In the genomic region with DNA sequence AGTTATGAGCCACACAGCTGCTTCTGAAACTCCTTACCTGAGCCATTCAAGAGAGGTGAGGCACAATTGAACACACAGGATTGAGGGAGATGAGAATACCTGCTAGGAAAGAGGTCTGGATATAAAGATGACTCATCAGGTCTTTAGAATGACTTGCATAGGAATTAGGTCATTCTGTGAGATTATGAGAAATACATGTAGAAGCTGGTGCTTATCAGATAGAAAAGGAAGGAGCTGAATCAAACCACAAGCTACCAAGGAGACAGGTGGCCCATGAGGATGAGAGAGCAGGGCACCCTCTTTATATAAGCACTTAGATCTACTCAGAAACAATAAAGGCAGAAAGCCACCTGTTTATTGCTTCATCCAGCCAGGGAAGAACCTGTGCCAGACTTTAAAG, we compare ENCODE assay signal across 1 cellular context.
TF ChIP-seq lines count a peak whose summit lies in the region.

No MANE protein-coding gene starts in this region.

TF ChIP-seq in WTC11, 78 proteins besides CTCF, POLR2A, EP300 and RAD21 (continued from another document):
- TF ChIP-seq, protein P1, sequence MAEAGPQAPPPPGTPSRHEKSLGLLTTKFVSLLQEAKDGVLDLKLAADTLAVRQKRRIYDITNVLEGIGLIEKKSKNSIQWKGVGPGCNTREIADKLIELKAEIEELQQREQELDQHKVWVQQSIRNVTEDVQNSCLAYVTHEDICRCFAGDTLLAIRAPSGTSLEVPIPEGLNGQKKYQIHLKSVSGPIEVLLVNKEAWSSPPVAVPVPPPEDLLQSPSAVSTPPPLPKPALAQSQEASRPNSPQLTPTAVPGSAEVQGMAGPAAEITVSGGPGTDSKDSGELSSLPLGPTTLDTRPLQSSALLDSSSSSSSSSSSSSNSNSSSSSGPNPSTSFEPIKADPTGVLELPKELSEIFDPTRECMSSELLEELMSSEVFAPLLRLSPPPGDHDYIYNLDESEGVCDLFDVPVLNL (CRISPR knock-in tag; IDR thresholded peaks at IDR 0.05; ENCODE audit: borderline replicate concordance, low read depth), result no peak
- TF ChIP-seq, protein P2, sequence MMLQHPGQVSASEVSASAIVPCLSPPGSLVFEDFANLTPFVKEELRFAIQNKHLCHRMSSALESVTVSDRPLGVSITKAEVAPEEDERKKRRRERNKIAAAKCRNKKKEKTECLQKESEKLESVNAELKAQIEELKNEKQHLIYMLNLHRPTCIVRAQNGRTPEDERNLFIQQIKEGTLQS (CRISPR knock-in tag; conservative IDR thresholded peaks at IDR 0.05), result no peak
- no peak for TF ChIP-seq ELF4 (CRISPR knock-in tag; IDR thresholded peaks at IDR 0.05; ENCODE audit: low read depth)
- no peak for TF ChIP-seq ZNF396 (CRISPR knock-in tag; IDR thresholded peaks at IDR 0.05; ENCODE audit: borderline replicate concordance)
- TF ChIP-seq, protein P3, sequence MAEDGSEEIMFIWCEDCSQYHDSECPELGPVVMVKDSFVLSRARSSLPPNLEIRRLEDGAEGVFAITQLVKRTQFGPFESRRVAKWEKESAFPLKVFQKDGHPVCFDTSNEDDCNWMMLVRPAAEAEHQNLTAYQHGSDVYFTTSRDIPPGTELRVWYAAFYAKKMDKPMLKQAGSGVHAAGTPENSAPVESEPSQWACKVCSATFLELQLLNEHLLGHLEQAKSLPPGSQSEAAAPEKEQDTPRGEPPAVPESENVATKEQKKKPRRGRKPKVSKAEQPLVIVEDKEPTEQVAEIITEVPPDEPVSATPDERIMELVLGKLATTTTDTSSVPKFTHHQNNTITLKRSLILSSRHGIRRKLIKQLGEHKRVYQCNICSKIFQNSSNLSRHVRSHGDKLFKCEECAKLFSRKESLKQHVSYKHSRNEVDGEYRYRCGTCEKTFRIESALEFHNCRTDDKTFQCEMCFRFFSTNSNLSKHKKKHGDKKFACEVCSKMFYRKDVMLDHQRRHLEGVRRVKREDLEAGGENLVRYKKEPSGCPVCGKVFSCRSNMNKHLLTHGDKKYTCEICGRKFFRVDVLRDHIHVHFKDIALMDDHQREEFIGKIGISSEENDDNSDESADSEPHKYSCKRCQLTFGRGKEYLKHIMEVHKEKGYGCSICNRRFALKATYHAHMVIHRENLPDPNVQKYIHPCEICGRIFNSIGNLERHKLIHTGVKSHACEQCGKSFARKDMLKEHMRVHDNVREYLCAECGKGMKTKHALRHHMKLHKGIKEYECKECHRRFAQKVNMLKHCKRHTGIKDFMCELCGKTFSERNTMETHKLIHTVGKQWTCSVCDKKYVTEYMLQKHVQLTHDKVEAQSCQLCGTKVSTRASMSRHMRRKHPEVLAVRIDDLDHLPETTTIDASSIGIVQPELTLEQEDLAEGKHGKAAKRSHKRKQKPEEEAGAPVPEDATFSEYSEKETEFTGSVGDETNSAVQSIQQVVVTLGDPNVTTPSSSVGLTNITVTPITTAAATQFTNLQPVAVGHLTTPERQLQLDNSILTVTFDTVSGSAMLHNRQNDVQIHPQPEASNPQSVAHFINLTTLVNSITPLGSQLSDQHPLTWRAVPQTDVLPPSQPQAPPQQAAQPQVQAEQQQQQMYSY (CRISPR knock-in tag; IDR thresholded peaks at IDR 0.05), result no peak
- TF ChIP-seq RELA (CRISPR knock-in tag; IDR thresholded peaks at IDR 0.05; ENCODE audit: borderline replicate concordance), result no peak
- no peak for TF ChIP-seq ZNF219 (CRISPR knock-in tag; IDR thresholded peaks at IDR 0.05; ENCODE audit: borderline replicate concordance)
- no peak for TF ChIP-seq FOXP1 (CRISPR knock-in tag; IDR thresholded peaks at IDR 0.05; ENCODE audit: borderline replicate concordance)
